ENCODE assay signal across 14 cellular contexts in the genomic region with DNA sequence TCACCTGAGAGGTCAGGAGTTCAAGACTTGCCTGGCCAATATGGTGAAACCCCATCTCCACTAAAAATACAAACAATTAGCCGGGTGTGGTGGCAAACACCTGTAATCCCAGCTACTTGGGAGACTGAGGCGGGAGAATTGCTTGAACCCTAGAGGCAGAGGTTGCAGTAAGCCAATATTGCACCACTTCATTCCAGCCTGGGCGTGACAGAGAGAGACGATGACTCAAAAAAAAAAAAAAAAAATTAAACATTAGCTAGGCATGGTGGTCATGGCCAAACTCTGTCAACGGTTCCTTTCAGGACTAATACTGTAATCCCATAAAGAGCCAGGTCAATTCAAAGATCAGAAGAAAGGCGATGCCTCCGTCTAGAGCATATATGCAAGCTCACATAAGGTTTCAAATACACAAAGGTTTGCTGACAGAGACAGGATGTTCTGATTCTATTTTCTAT. TPM values are rescaled to one million over a fixed set of nuclear protein-coding genes. Genes with fewer than 3 reads are reported as not detected.
DNase-seq lines count a peak whose midpoint lies in the region; ATAC-seq lines count a peak whose summit lies in the region.
"Had no signal": no experiment of that assay in that cellular context is flagged by ENCODE, and none has a peak within 500 bp of the region (broad histone marks: within the 10 kb centered on the region; RNA-seq: fewer than 3 reads in every experiment).

No MANE protein-coding gene starts in this region.

- no peak for ATAC-seq in activated CD8-positive, alpha-beta T cell treated with anti-CD3 and anti-CD28 coated beads, Interleukin-2, amount 10 ng/mL, durations not matched to agents 7 days and 5 days
- peak; percentile 68 for ATAC-seq in left colon
- no peak for ATAC-seq in stimulated activated naive CD8-positive, alpha-beta T cell treated with anti-CD3 and anti-CD28 coated beads, Interleukin-15, amount 100 ng/mL, for 72 hours
- ATAC-seq: foreskin keratinocyte had no signal

- H3K27ac ChIP-seq in caudate nucleus (ENCODE audit: low read depth, low read length), result no peak overlapping the region
- H3K27ac ChIP-seq: foreskin keratinocyte, uterus had no signal

- peak overlapping the region; percentile 62 for H3K27ac Mint-ChIP-seq in activated naive CD4-positive, alpha-beta T cell treated with anti-CD3 and anti-CD28 coated beads, Interleukin-2, amount 50 U/mL, for 24 hours
- peak overlapping the region; percentile 84 for H3K27ac Mint-ChIP-seq in activated CD8-positive, alpha-beta T cell treated with anti-CD3 and anti-CD28 coated beads, Interleukin-2, amount 10 ng/mL, durations not matched to agents 7 days and 5 days
- H3K27ac Mint-ChIP-seq in stimulated activated naive CD8-positive, alpha-beta T cell treated with anti-CD3 and anti-CD28 coated beads, Interleukin-15, amount 100 ng/mL, for 72 hours, result no peak overlapping the region
- H3K27ac Mint-ChIP-seq: mesothelial cell of epicardium had no signal

- intact Hi-C loops in left colon (cut with DNase I, micrococcal nuclease), result no loop called here

- CTCF ChIA-PET in activated CD8-positive, alpha-beta T cell treated with anti-CD3 and anti-CD28 coated beads, Interleukin-2, amount 10 ng/mL, durations not matched to agents 7 days and 5 days (lab: Charles Lee), result interaction anchor here (0.8 to 2.9 kb wide), 13 partner anchors 9 to 160 kb away, joined by 3 to 20 read pairs (median 5); no protein-coding TSS in a partner anchor

- POLR2A ChIA-PET in activated CD8-positive, alpha-beta T cell treated with anti-CD3 and anti-CD28 coated beads, Interleukin-2, amount 10 ng/mL, durations not matched to agents 7 days and 5 days (lab: Charles Lee), result interaction anchor here (0.9 to 3.2 kb wide), 7 partner anchors 18 to 56 kb away, joined by 3 to 43 read pairs (median 12); partner anchors contain the start of gene UBALD2

- peak overlapping the region; percentile 88 for H3K4me3 Mint-ChIP-seq in activated naive CD4-positive, alpha-beta T cell treated with anti-CD3 and anti-CD28 coated beads, Interleukin-2, amount 50 U/mL, for 24 hours
- H3K4me3 Mint-ChIP-seq in activated CD8-positive, alpha-beta T cell treated with anti-CD3 and anti-CD28 coated beads, Interleukin-2, amount 10 ng/mL, durations not matched to agents 7 days and 5 days, result peak overlapping the region; percentile 81
- H3K4me3 Mint-ChIP-seq in stimulated activated naive CD8-positive, alpha-beta T cell treated with anti-CD3 and anti-CD28 coated beads, Interleukin-15, amount 100 ng/mL, for 72 hours, result peak overlapping the region; percentile 80 to 84
- H3K4me3 Mint-ChIP-seq: mesothelial cell of epicardium had no signal

- H3K27me3 Mint-ChIP-seq in activated naive CD4-positive, alpha-beta T cell treated with anti-CD3 and anti-CD28 coated beads, Interleukin-2, amount 50 U/mL, for 24 hours, result no peaks in the 10 kb centered on the region
- no peaks in the 10 kb centered on the region for H3K27me3 Mint-ChIP-seq in activated CD8-positive, alpha-beta T cell treated with anti-CD3 and anti-CD28 coated beads, Interleukin-2, amount 10 ng/mL, durations not matched to agents 7 days and 5 days (ENCODE audit: low read depth)
- H3K27me3 Mint-ChIP-seq in stimulated activated naive CD8-positive, alpha-beta T cell treated with anti-CD3 and anti-CD28 coated beads, Interleukin-15, amount 100 ng/mL, for 72 hours, result no peaks in the 10 kb centered on the region

- peaks cover 70% of the 10 kb centered on the region for H3K4me1 Mint-ChIP-seq in activated naive CD4-positive, alpha-beta T cell treated with anti-CD3 and anti-CD28 coated beads, Interleukin-2, amount 50 U/mL, for 24 hours
- H3K4me1 Mint-ChIP-seq in activated CD8-positive, alpha-beta T cell treated with anti-CD3 and anti-CD28 coated beads, Interleukin-2, amount 10 ng/mL, durations not matched to agents 7 days and 5 days (ENCODE audit: low read depth), result peaks cover 71% of the 10 kb centered on the region
- peaks cover 68% of the 10 kb centered on the region for H3K4me1 Mint-ChIP-seq in stimulated activated naive CD8-positive, alpha-beta T cell treated with anti-CD3 and anti-CD28 coated beads, Interleukin-15, amount 100 ng/mL, for 72 hours

- no peak for DNase-seq in activated naive CD4-positive, alpha-beta T cell treated with anti-CD3 and anti-CD28 coated beads, Interleukin-2, amount 50 U/mL, for 16 hours
- no peak for DNase-seq in activated CD8-positive, alpha-beta T cell treated with anti-CD3 and anti-CD28 coated beads, Interleukin-2, amount 10 ng/mL, durations not matched to agents 7 days and 5 days
- DNase-seq in left colon, result peak in 1 of 2 donors; percentile 69
- no peak for DNase-seq in stimulated activated naive CD8-positive, alpha-beta T cell treated with anti-CD3 and anti-CD28 coated beads, Interleukin-15, amount 100 ng/mL, for 72 hours
- DNase-seq in GM19238 (ENCODE audit: insufficient read length, low spot score), result no peak
- DNase-seq in NCI-H2196 treated with DMSO at 0.1 percent for 48 hours (lab: John Stamatoyannopoulos, UW; ENCODE audit: unreplicated experiment), result no peak
- DNase-seq in caudate nucleus (lab: John Stamatoyannopoulos, UW), result no peak
- DNase-seq: anterior cingulate cortex, foreskin keratinocyte, NCI-H1436, NCI-H446 treated with DMSO at 0.1 percent for 48 hours, uterus had no signal

- H3K36me3 Mint-ChIP-seq in activated naive CD4-positive, alpha-beta T cell treated with anti-CD3 and anti-CD28 coated beads, Interleukin-2, amount 50 U/mL, for 24 hours, result peaks cover 9% of the 10 kb centered on the region
- H3K36me3 Mint-ChIP-seq in activated CD8-positive, alpha-beta T cell treated with anti-CD3 and anti-CD28 coated beads, Interleukin-2, amount 10 ng/mL, durations not matched to agents 7 days and 5 days (ENCODE audit: low read depth), result peaks cover 53% of the 10 kb centered on the region
- H3K36me3 Mint-ChIP-seq: mesothelial cell of epicardium had no signal

- no peaks in the 10 kb centered on the region for H3K9me3 Mint-ChIP-seq in activated naive CD4-positive, alpha-beta T cell treated with anti-CD3 and anti-CD28 coated beads, Interleukin-2, amount 50 U/mL, for 24 hours
- no peaks in the 10 kb centered on the region for H3K9me3 Mint-ChIP-seq in activated CD8-positive, alpha-beta T cell treated with anti-CD3 and anti-CD28 coated beads, Interleukin-2, amount 10 ng/mL, durations not matched to agents 7 days and 5 days (ENCODE audit: insufficient read depth)
- H3K9me3 Mint-ChIP-seq in stimulated activated naive CD8-positive, alpha-beta T cell treated with anti-CD3 and anti-CD28 coated beads, Interleukin-15, amount 100 ng/mL, for 72 hours, result no peaks in the 10 kb centered on the region
- H3K9me3 Mint-ChIP-seq: mesothelial cell of epicardium had no signal

RNA-seq across cellular contexts. Expression of gene RNF157, which starts 2.4 kb away (rescaled TPM):
- 100 to 1,000 TPM; 150 to 165 TPM for total RNA-seq in activated CD8-positive, alpha-beta T cell treated with anti-CD3 and anti-CD28 coated beads, Interleukin-2, amount 10 ng/mL, durations not matched to agents 7 days and 5 days
- 10 to 100 TPM; 23.6 to 89.3 TPM for total RNA-seq in left colon
- total RNA-seq: foreskin keratinocyte had no signal

RNA-seq across cellular contexts. Expression of gene UBALD2, which starts 27.3 kb away (rescaled TPM):
- total RNA-seq in activated CD8-positive, alpha-beta T cell treated with anti-CD3 and anti-CD28 coated beads, Interleukin-2, amount 10 ng/mL, durations not matched to agents 7 days and 5 days, result 100 to 1,000 TPM; 318 to 359 TPM
- 100 to 1,000 TPM in 1 of 2 donors, 10 to 100 TPM in 1; 75.6 to 113 TPM for total RNA-seq in left colon

Comparison
In these comparisons a context has a peak if more than half of its experiments do, and no peak if none do; other contexts are left out.
1. H3K27ac Mint-ChIP-seq: peak in activated naive CD4-positive, alpha-beta T cell treated with anti-CD3 and anti-CD28 coated beads, Interleukin-2, amount 50 U/mL, for 24 hours (single experiment) and activated CD8-positive, alpha-beta T cell treated with anti-CD3 and anti-CD28 coated beads, Interleukin-2, amount 10 ng/mL, durations not matched to agents 7 days and 5 days (single experiment); none in stimulated activated naive CD8-positive, alpha-beta T cell treated with anti-CD3 and anti-CD28 coated beads, Interleukin-15, amount 100 ng/mL, for 72 hours (0 of 2).
2. Peak in every context shown above with its lines, with median percentiles within 50 percentile points of each other: H3K4me3 Mint-ChIP-seq.